24 cellular contexts compared by ENCODE assay signal in the genomic region with DNA sequence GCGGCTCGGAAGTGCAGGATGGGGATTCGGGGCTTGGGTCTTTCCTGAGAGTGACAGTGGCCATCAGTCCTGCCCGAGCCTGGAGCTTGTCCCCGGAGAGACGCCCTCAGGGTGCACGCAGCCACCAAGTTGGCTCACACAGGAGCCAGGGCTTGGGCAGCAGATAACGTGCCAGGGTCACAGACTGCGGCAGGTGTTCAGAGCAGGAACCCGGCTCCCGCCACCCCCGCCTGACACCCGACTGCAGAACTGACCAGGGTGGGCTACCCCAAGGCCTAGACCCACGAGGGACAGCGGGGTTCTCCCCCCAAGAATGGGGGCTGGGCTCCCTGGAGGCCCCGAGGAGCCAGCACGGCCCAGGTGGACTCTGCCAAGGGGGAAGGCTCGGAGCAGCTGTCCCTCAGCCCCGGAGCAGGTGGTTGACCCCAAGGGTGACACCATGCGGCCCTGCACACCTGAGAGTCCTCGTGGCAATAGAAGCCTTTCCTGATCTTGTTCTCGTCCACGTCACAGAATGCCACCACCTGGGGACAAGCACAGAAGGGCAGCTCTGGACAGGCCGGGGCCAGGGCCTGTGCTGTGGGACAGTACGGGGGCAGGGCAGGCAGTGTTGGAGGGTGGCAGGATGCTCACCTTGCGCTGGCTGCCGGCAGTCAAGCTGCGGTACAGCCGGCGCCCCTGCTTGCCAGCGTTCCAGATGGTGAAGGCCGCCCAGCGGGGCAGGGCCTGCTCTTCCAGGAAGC.
DNase-seq lines count a peak whose midpoint lies in the region; ATAC-seq and TF ChIP-seq lines count a peak whose summit lies in the region.
"Had no signal": no experiment of that assay in that cellular context is flagged by ENCODE, and none has a peak within 500 bp of the region (broad histone marks: within the 10 kb centered on the region; RNA-seq: fewer than 3 reads in every experiment).

No MANE protein-coding gene starts in this region.

- TF ChIP-seq CTCF in spleen (IDR thresholded peaks at IDR 0.05 in 8 of 11, conservative IDR thresholded peaks at IDR 0.05 in 3 of 11), result no peak

- TF ChIP-seq POLR2A in spleen (IDR thresholded peaks at IDR 0.05), result no peak

- WGBS in spleen, 5 donors, result 94 to 100% (median 96%) methylated on average over 4 to 33 of the region's 33 CpGs

- H3K4me1 ChIP-seq in spleen, result no peaks in the 10 kb centered on the region
- H3K4me1 ChIP-seq: esophagus squamous epithelium, gastrocnemius medialis had no signal

- DNase-seq in H7 (peak; percentile 54), NCI-H1694 treated with DMSO at 0.1 percent for 48 hours (lab: John Stamatoyannopoulos, UW) (peak; percentile 63), left lobe of liver (ENCODE audit: low spot score) (peak; percentile 40), spleen (peak; percentile 65), NCI-H187 (lab: John Stamatoyannopoulos, UW) (no peak), SHP77 treated with DMSO at 0.1 percent for 48 hours (lab: John Stamatoyannopoulos, UW) (no peak)
- DNase-seq: activated CD4-positive, alpha-beta T cell treated with anti-CD3 and anti-CD28 coated beads for 36 hours; activated naive CD8-positive, alpha-beta T cell treated with anti-CD3 and anti-CD28 coated beads, Interleukin-2, amount 50 U/mL, for 24 hours; AML-193; DMS79; esophagus squamous epithelium; gastrocnemius medialis; hippocampal formation; mammary epithelial cell; NCI-H1417; NCI-H345; NCI-H774; occipital lobe; OCI-M1; SIG-M5 had no signal

- intact Hi-C loops in spleen (cut with DNase I; ENCODE audit: low total_unique reads), result no loop called here

- H3K36me3 ChIP-seq in H7 (replicated peaks; ENCODE audit: control insufficient read depth, insufficient read depth, low read length) (no peaks in the 10 kb centered on the region), spleen (peaks cover 0 to 55% (median 6%) of the 10 kb centered on the region in 6 donors)
- H3K36me3 ChIP-seq: gastrocnemius medialis had no signal

- peaks cover 0 to 44% (median 35%) of the 10 kb centered on the region in 8 donors for H3K9me3 ChIP-seq in spleen
- H3K9me3 ChIP-seq: gastrocnemius medialis had no signal

- no peaks in the 10 kb centered on the region for H3K27me3 ChIP-seq in H7 (ENCODE audit: control insufficient read depth, insufficient read depth, low read length)
- no peaks in the 10 kb centered on the region for H3K27me3 ChIP-seq in spleen (replicated peaks in 1 of 7)
- H3K27me3 ChIP-seq: esophagus squamous epithelium, gastrocnemius medialis had no signal

- no peak overlapping the region for H3K27ac ChIP-seq in spleen
- H3K27ac ChIP-seq: esophagus squamous epithelium, gastrocnemius medialis had no signal

- ATAC-seq in left lobe of liver, result peak; percentile 14
- ATAC-seq in GM21786 (IDR thresholded peaks at IDR 0.05; ENCODE audit: unreplicated experiment), result no peak
- ATAC-seq: activated CD4-positive, alpha-beta T cell treated with anti-CD3 and anti-CD28 coated beads for 36 hours; activated naive CD8-positive, alpha-beta T cell treated with anti-CD3 and anti-CD28 coated beads, Interleukin-2, amount 50 U/mL, for 24 hours; CD8-positive, alpha-beta T cell; gastrocnemius medialis; GM12878; HCT116 had no signal

- H3K4me3 ChIP-seq in H7 (ENCODE audit: insufficient read depth, low read depth, low read length), result no peak overlapping the region
- no peak overlapping the region for H3K4me3 ChIP-seq in spleen
- H3K4me3 ChIP-seq: esophagus squamous epithelium, gastrocnemius medialis, GM12878 had no signal

Comparison
In these comparisons a context has a peak if more than half of its experiments do, and no peak if none do; other contexts are left out.
1. DNase-seq: peak in H7 (single experiment), NCI-H1694 treated with DMSO at 0.1 percent for 48 hours (single experiment), left lobe of liver (single experiment) and spleen (single experiment); none in NCI-H187 (0 of 2) and SHP77 treated with DMSO at 0.1 percent for 48 hours (single experiment).